ENCODE assay signal across 8 cellular contexts in the genomic region with DNA sequence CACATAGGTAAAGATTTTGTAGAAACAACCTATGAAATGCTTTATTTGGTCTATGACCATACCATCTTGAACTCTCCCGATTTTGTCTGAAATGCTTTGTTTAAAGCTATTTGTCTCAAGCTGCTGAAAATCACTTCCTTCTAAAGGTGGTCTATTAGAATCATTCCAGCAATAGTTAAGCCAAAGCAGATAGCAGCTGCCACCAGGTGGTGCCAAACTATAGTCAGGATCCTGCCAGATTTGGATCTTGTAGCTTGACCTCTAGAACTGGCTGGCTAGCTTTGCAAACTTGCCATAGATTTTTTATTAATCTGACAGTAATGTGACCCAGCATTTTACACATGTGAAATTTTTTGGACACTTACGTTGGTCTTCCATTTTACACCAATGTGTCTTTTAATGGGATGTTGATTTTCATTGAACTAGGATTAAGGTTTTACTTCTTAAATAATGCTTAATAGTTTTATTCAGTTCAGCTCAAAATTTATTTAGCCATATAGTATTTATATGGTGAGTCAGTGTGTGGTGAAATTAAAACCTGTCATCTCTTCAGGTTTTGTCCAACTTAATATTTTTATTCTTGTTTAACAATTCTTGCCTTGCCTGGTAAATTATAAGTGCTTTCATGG. TPM values are rescaled to one million over a fixed set of nuclear protein-coding genes. Genes with fewer than 3 reads are reported as not detected.
DNase-seq lines count a peak whose midpoint lies in the region; ATAC-seq and TF ChIP-seq lines count a peak whose summit lies in the region.

No MANE protein-coding gene starts in this region.

- TF ChIP-seq CTCF in GM12874 (IDR thresholded peaks at IDR 0.05; ENCODE audit: insufficient read depth, low read depth, low read length) (peak; percentile 65), brain (conservative IDR thresholded peaks at IDR 0.05) (peak; percentile 66 to 80), vagina (IDR thresholded peaks at IDR 0.05) (peak in 2 of 3 experiments; percentile 24)

- no peak for TF ChIP-seq POLR2A in vagina (IDR thresholded peaks at IDR 0.05)

- H3K4me1 ChIP-seq in vagina, result no peaks in the 10 kb centered on the region

- intact Hi-C loops in vagina (cut with DNase I), result no loop called here

- no peaks in the 10 kb centered on the region for H3K9me3 ChIP-seq in vagina

- DNase-seq in AML-193 (lab: John Stamatoyannopoulos, UW), result peak; percentile 14 to 29
- DNase-seq in NCI-H2227 treated with DMSO at 0.1 percent for 48 hours (lab: John Stamatoyannopoulos, UW), result peak; percentile 41
- DNase-seq in left kidney (ENCODE audit: low read depth, low spot score), result peak; percentile 75
- no peak for DNase-seq in vagina (ENCODE audit: extremely low spot score in 2 of 2)

- ATAC-seq in HG03039 (IDR thresholded peaks at IDR 0.05; ENCODE audit: unreplicated experiment) (no peak), HG03139 (IDR thresholded peaks at IDR 0.05; ENCODE audit: unreplicated experiment) (no peak)

- H3K4me3 Mint-ChIP-seq in brain, result no peak overlapping the region

- H3K4me3 ChIP-seq in vagina, result no peak overlapping the region

- peak overlapping the region in 3 of 5 experiments; percentile 24 to 55 (median 55) for H3K27ac Mint-ChIP-seq in brain

- H3K36me3 ChIP-seq in vagina, result peaks cover 4 to 47% of the 10 kb centered on the region in 2 donors

- peaks cover 75% of the 10 kb centered on the region for H3K36me3 Mint-ChIP-seq in brain

- no peaks in the 10 kb centered on the region for H3K27me3 ChIP-seq in vagina

- H3K4me1 Mint-ChIP-seq in brain, result no peaks in the 10 kb centered on the region

- H3K27me3 Mint-ChIP-seq in brain, result no peaks in the 10 kb centered on the region

- no peak overlapping the region for H3K27ac ChIP-seq in vagina

- H3K9me3 Mint-ChIP-seq in brain, result no peaks in the 10 kb centered on the region

RNA-seq across cellular contexts. Expression of a gene that starts 19.7 kb away (rescaled TPM):
- polyA plus RNA-seq in brain (ENCODE audit: insufficient read depth, low read depth, low replicate concordance), result 10.9 TPM
- 20.6 TPM for total RNA-seq in vagina

RNA-seq across cellular contexts. Expression of a gene that starts 38.0 kb away (rescaled TPM):
- 338 TPM for polyA plus RNA-seq in brain (ENCODE audit: insufficient read depth, low read depth, low replicate concordance)
- total RNA-seq in vagina, result 368 TPM

Comparison
In these comparisons a context has a peak if more than half of its experiments do, and no peak if none do; other contexts are left out.
1. DNase-seq: peak in AML-193 (2 of 2), NCI-H2227 treated with DMSO at 0.1 percent for 48 hours (single experiment) and left kidney (single experiment); none in vagina (0 of 2).
2. Peak in every context shown above with its lines, with median percentiles within 50 percentile points of each other: CTCF ChIP-seq.